1 cellular context compared by ENCODE assay signal in genomic region chr2:189439342-189439741, GRCh38.
TF ChIP-seq lines count a peak whose summit lies in the region.

No MANE protein-coding gene starts in this region.

TF ChIP-seq in HCT116, 20 proteins besides CTCF, POLR2A, EP300 and RAD21:
- TF ChIP-seq, protein P1, sequence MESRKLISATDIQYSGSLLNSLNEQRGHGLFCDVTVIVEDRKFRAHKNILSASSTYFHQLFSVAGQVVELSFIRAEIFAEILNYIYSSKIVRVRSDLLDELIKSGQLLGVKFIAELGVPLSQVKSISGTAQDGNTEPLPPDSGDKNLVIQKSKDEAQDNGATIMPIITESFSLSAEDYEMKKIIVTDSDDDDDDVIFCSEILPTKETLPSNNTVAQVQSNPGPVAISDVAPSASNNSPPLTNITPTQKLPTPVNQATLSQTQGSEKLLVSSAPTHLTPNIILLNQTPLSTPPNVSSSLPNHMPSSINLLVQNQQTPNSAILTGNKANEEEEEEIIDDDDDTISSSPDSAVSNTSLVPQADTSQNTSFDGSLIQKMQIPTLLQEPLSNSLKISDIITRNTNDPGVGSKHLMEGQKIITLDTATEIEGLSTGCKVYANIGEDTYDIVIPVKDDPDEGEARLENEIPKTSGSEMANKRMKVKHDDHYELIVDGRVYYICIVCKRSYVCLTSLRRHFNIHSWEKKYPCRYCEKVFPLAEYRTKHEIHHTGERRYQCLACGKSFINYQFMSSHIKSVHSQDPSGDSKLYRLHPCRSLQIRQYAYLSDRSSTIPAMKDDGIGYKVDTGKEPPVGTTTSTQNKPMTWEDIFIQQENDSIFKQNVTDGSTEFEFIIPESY (IDR thresholded peaks at IDR 0.05; ENCODE audit: extremely low read depth, insufficient replicate concordance, low read length): no peak
- TF ChIP-seq EGR1 (IDR thresholded peaks at IDR 0.05; ENCODE audit: low read depth): no peak
- no peak for TF ChIP-seq ELF1 (IDR thresholded peaks at IDR 0.05; ENCODE audit: borderline replicate concordance, low read depth)
- no peak for TF ChIP-seq ZFX (IDR thresholded peaks at IDR 0.05)
- TF ChIP-seq, protein P2, sequence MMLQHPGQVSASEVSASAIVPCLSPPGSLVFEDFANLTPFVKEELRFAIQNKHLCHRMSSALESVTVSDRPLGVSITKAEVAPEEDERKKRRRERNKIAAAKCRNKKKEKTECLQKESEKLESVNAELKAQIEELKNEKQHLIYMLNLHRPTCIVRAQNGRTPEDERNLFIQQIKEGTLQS (IDR thresholded peaks at IDR 0.05): no peak
- no peak for TF ChIP-seq REST (IDR thresholded peaks at IDR 0.05; ENCODE audit: low read depth)
- no peak for TF ChIP-seq CEBPB (IDR thresholded peaks at IDR 0.05; ENCODE audit: low read depth)
- TF ChIP-seq SP1 (IDR thresholded peaks at IDR 0.05; ENCODE audit: low read depth): no peak
- no peak for TF ChIP-seq EZH2phosphoT487 (IDR thresholded peaks at IDR 0.05; ENCODE audit: borderline replicate concordance)
- no peak for TF ChIP-seq POLR2AphosphoS5 (IDR thresholded peaks at IDR 0.05; ENCODE audit: low read depth, low read length)
- no peak for TF ChIP-seq TCF7L2 (IDR thresholded peaks at IDR 0.05; ENCODE audit: borderline replicate concordance, extremely low read depth, insufficient read depth, insufficient read length)
- TF ChIP-seq ZNF274 (IDR thresholded peaks at IDR 0.05; ENCODE audit: low read depth, low read length): no peak
- TF ChIP-seq, protein P3, sequence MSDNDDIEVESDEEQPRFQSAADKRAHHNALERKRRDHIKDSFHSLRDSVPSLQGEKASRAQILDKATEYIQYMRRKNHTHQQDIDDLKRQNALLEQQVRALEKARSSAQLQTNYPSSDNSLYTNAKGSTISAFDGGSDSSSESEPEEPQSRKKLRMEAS (IDR thresholded peaks at IDR 0.05): no peak
- TF ChIP-seq SRF (IDR thresholded peaks at IDR 0.05; ENCODE audit: low read depth): no peak
- TF ChIP-seq SIN3A (IDR thresholded peaks at IDR 0.05; ENCODE audit: low read depth): no peak
- no peak for TF ChIP-seq CBX3 (IDR thresholded peaks at IDR 0.05; ENCODE audit: low read depth)
- TF ChIP-seq FOSL1 (IDR thresholded peaks at IDR 0.05; ENCODE audit: low read depth): no peak
- TF ChIP-seq JUND (IDR thresholded peaks at IDR 0.05): no peak
